8 cellular contexts compared by ENCODE assay signal in genomic region chr18:12391487-12392136, GRCh38. TPM values are rescaled to one million over a fixed set of nuclear protein-coding genes. Genes with fewer than 3 reads are reported as not detected.
DNase-seq lines count a peak whose midpoint lies in the region; ATAC-seq and TF ChIP-seq lines count a peak whose summit lies in the region.

No MANE protein-coding gene starts in this region.

- H3K4me1 Mint-ChIP-seq in CD4-positive, CD25-positive, alpha-beta regulatory T cell: peaks cover 0 to 4% (median 0%) of the 10 kb centered on the region in 4 donors

- no peak for TF ChIP-seq POLR2A in spleen (IDR thresholded peaks at IDR 0.05)

- intact Hi-C loops in spleen (cut with DNase I; ENCODE audit: low total_unique reads): loop anchor here (2.0 kb wide), 1 partner anchor 271 kb away; no protein-coding TSS in a partner anchor

- no peaks in the 10 kb centered on the region for H3K27me3 ChIP-seq in CD4-positive, CD25-positive, alpha-beta regulatory T cell (ENCODE audit: control insufficient read depth, insufficient read depth, low read length)
- H3K27me3 ChIP-seq in brain microvascular endothelial cell (replicated peaks) (no peaks in the 10 kb centered on the region), spleen (replicated peaks in 1 of 7) (peaks cover 0 to 18% (median 0%) of the 10 kb centered on the region in 7 donors)

- H3K27me3 Mint-ChIP-seq in CD4-positive, CD25-positive, alpha-beta regulatory T cell: peaks cover 20% of the 10 kb centered on the region

- peak; percentile 97 for TF ChIP-seq CTCF in brain microvascular endothelial cell (IDR thresholded peaks at IDR 0.05; ENCODE audit: low read depth, low read length, missing control alignments)
- peak; percentile 61 to 91 (median 80) for TF ChIP-seq CTCF in spleen (IDR thresholded peaks at IDR 0.05 in 8 of 11, conservative IDR thresholded peaks at IDR 0.05 in 3 of 11)

- H3K9me3 Mint-ChIP-seq in CD4-positive, CD25-positive, alpha-beta regulatory T cell: no peaks in the 10 kb centered on the region

- H3K9me3 ChIP-seq in CD4-positive, CD25-positive, alpha-beta regulatory T cell (ENCODE audit: control insufficient read depth in 2 of 2, low read length in 2 of 2): no peaks in the 10 kb centered on the region
- H3K9me3 ChIP-seq in spleen: no peaks in the 10 kb centered on the region

- H3K4me3 ChIP-seq in CD4-positive, CD25-positive, alpha-beta regulatory T cell (ENCODE audit: low read depth, low read length): no peak overlapping the region
- no peak overlapping the region for H3K4me3 ChIP-seq in brain microvascular endothelial cell (ENCODE audit: low read depth, low read length)
- no peak overlapping the region for H3K4me3 ChIP-seq in spleen

- no peak overlapping the region for H3K27ac ChIP-seq in CD4-positive, CD25-positive, alpha-beta regulatory T cell (ENCODE audit: insufficient read depth, low read length, poor library complexity, severe bottlenecking)
- H3K27ac ChIP-seq in brain microvascular endothelial cell (no peak overlapping the region), spleen (no peak overlapping the region)

- no peak overlapping the region for H3K27ac Mint-ChIP-seq in CD4-positive, CD25-positive, alpha-beta regulatory T cell

- in situ Hi-C loops in brain microvascular endothelial cell (cut with HindIII; ENCODE audit: low pct_ligation_motif_present, low sequenced_read_pairs): no loop called here

- WGBS in spleen, 5 donors: 16 to 20% (median 19%) methylated on average over 9 of the region's 9 CpGs

- H3K36me3 ChIP-seq in CD4-positive, CD25-positive, alpha-beta regulatory T cell (ENCODE audit: control insufficient read depth, insufficient read depth, low read length): no peaks in the 10 kb centered on the region
- H3K36me3 ChIP-seq in brain microvascular endothelial cell (replicated peaks) (no peaks in the 10 kb centered on the region), spleen (no peaks in the 10 kb centered on the region)

- H3K4me3 Mint-ChIP-seq in CD4-positive, CD25-positive, alpha-beta regulatory T cell: no peak overlapping the region

- DNase-seq in CD4-positive, CD25-positive, alpha-beta regulatory T cell: peak in 2 of 3 donors; percentile 43 to 64
- DNase-seq in GM19240 (ENCODE audit: insufficient read length, low spot score) (peak; percentile 46), LoVo (ENCODE audit: low spot score) (peak; percentile 70), T-helper 1 cell (peak in 4 of 5 donors; percentile 26 to 35 (median 31)), brain microvascular endothelial cell (peak; percentile 62), iPS-NIHi11 (ENCODE audit: low spot score) (peak; percentile 46), spleen (peak; percentile 32)

- no peaks in the 10 kb centered on the region for H3K4me1 ChIP-seq in CD4-positive, CD25-positive, alpha-beta regulatory T cell (ENCODE audit: control insufficient read depth, insufficient read depth, low read length, poor library complexity, severe bottlenecking)
- no peaks in the 10 kb centered on the region for H3K4me1 ChIP-seq in spleen

- peak; percentile 71 to 82 for ATAC-seq in CD4-positive, CD25-positive, alpha-beta regulatory T cell (ENCODE audit: low read depth in 2 of 2)
- no peak for ATAC-seq in HG02623 (IDR thresholded peaks at IDR 0.05; ENCODE audit: unreplicated experiment)

- H3K36me3 Mint-ChIP-seq in CD4-positive, CD25-positive, alpha-beta regulatory T cell: no peaks in the 10 kb centered on the region

RNA-seq across cellular contexts. Expression of gene AFG3L2, which starts 14.6 kb away (rescaled TPM):
- 34.4 TPM for total RNA-seq in CD4-positive, CD25-positive, alpha-beta regulatory T cell
- 10 to 100 TPM; 20.0 to 24.2 (median 21.1) TPM for polyA plus RNA-seq in CD4-positive, CD25-positive, alpha-beta regulatory T cell
- 10 to 100 TPM; 28.5 to 42.4 (median 35.8) TPM for total RNA-seq in spleen
- 10 to 100 TPM; 16.0 to 22.2 (median 17.3) TPM for polyA plus RNA-seq in spleen

RNA-seq across cellular contexts. Expression of gene PRELID3A, which starts 16.1 kb away (rescaled TPM):
- not detected for total RNA-seq in CD4-positive, CD25-positive, alpha-beta regulatory T cell
- under 1 TPM in 1 of 4 donors, not detected in 3; 0.52 TPM for polyA plus RNA-seq in CD4-positive, CD25-positive, alpha-beta regulatory T cell
- 1 to 10 TPM; 2.4 to 5.1 (median 3.5) TPM for total RNA-seq in spleen
- polyA plus RNA-seq in spleen: 1 to 10 TPM in 2 of 3 donors, under 1 TPM in 1; 0.93 to 2.0 (median 1.1) TPM
